ENCODE assay signal across 25 cellular contexts in genomic region chr2:32227492-32227891, GRCh38. TPM values are rescaled to one million over a fixed set of nuclear protein-coding genes. Genes with fewer than 3 reads are reported as not detected.
"Had no signal": no experiment of that assay in that cellular context is flagged by ENCODE, and none has a peak within 500 bp of the region (broad histone marks: within the 10 kb centered on the region; RNA-seq: fewer than 3 reads in every experiment).

No MANE protein-coding gene starts in this region.

- DNase-seq: dorsolateral prefrontal cortex; effector CD8-positive, alpha-beta T cell; foreskin fibroblast; kidney; left colon; left ventricle myocardium superior; mesenchymal stem cell; naive B cell; posterior cingulate gyrus; sigmoid colon; stimulated activated CD4-positive, alpha-beta T cell treated with anti-CD3 and anti-CD28 coated beads, Interleukin-2, amount 100 ng/mL, for 24 hours; stimulated activated CD4-positive, alpha-beta T cell treated with anti-CD3 and anti-CD28 coated beads, Interleukin-4, amount 100 ng/mL, for 4 hours; stimulated activated naive B cell treated with anti-CD40 and anti-IgM and Interleukin-4, amounts not matched to agents 10 μg/mL and 1 μg/mL and 100 μg/mL, for 72 hours; stomach; substantia nigra; transverse colon had no signal

- H3K27ac Mint-ChIP-seq: stimulated activated naive B cell treated with anti-CD40 and anti-IgM and Interleukin-4, amounts not matched to agents 10 μg/mL and 1 μg/mL and 100 μg/mL, for 72 hours had no signal

- H3K27me3 Mint-ChIP-seq: naive B cell; stimulated activated naive B cell treated with anti-CD40 and anti-IgM and Interleukin-4, amounts not matched to agents 10 μg/mL and 1 μg/mL and 100 μg/mL, for 72 hours had no signal

- ATAC-seq: left colon; left ventricle myocardium superior; stimulated activated naive B cell treated with anti-CD40 and anti-IgM and Interleukin-4, amounts not matched to agents 10 μg/mL and 1 μg/mL and 100 μg/mL, for 72 hours had no signal

- H3K27me3 ChIP-seq: dorsolateral prefrontal cortex, esophagus muscularis mucosa, sigmoid colon, stomach, transverse colon had no signal

- H3K4me1 ChIP-seq: esophagus muscularis mucosa, sigmoid colon, transverse colon had no signal

- H3K4me3 Mint-ChIP-seq: naive B cell; nephron; stimulated activated naive B cell treated with anti-CD40 and anti-IgM and Interleukin-4, amounts not matched to agents 10 μg/mL and 1 μg/mL and 100 μg/mL, for 72 hours had no signal

- H3K4me3 ChIP-seq: coronary artery, dorsolateral prefrontal cortex, esophagus muscularis mucosa, lung, sigmoid colon, skin epidermis, stomach, thoracic aorta, transverse colon had no signal

- H3K9me3 Mint-ChIP-seq: naive B cell; nephron; stimulated activated naive B cell treated with anti-CD40 and anti-IgM and Interleukin-4, amounts not matched to agents 10 μg/mL and 1 μg/mL and 100 μg/mL, for 72 hours had no signal

- H3K9me3 ChIP-seq: esophagus muscularis mucosa, sigmoid colon, stomach, thoracic aorta, transverse colon had no signal

- H3K27ac ChIP-seq: coronary artery, dorsolateral prefrontal cortex, epithelial cell of prostate, esophagus muscularis mucosa, sigmoid colon, skin epidermis, stomach, thoracic aorta, transverse colon had no signal

- H3K4me1 Mint-ChIP-seq: naive B cell had no signal

RNA-seq across cellular contexts. Expression of gene NLRC4, which starts 37.2 kb away (rescaled TPM):
- total RNA-seq: osteoblast, pulmonary artery endothelial cell had no signal
